Comparison of ENCODE assay signal across 12 cellular contexts in genomic region chr16:71255721-71256120, GRCh38. TPM values are rescaled to one million over a fixed set of nuclear protein-coding genes. Genes with fewer than 3 reads are reported as not detected.
DNase-seq lines count a peak whose midpoint lies in the region; ATAC-seq and TF ChIP-seq lines count a peak whose summit lies in the region.
"Had no signal": no experiment of that assay in that cellular context is flagged by ENCODE, and none has a peak within 500 bp of the region (broad histone marks: within the 10 kb centered on the region; RNA-seq: fewer than 3 reads in every experiment).

No MANE protein-coding gene starts in this region.

- H4K91ac ChIP-seq in H9 (ENCODE audit: insufficient read length, low read depth, low read length) = no peak overlapping the region

- no peak overlapping the region for H4K8ac ChIP-seq in H9 (replicated peaks; ENCODE audit: insufficient read length, low read depth, low read length)

- no peaks in the 10 kb centered on the region for H3K27me3 Mint-ChIP-seq in H9 (ENCODE audit: low read depth)

- peaks cover 4% of the 10 kb centered on the region; the same call in 1 of the 2 replicates for H3K4me1 ChIP-seq in H9 (ENCODE audit: insufficient read depth, low read length)
- H3K4me1 ChIP-seq: Peyer's patch, stomach had no signal

- no peak overlapping the region for H3K27ac ChIP-seq in H9 (ENCODE audit: insufficient read length, low read depth, low read length)
- H3K27ac ChIP-seq: stomach had no signal

- H3K4me3 ChIP-seq in skeletal muscle cell (ENCODE audit: low read depth, low read length) = no peak overlapping the region
- H3K4me3 ChIP-seq: Peyer's patch, stomach had no signal

- H3K18ac ChIP-seq in H9 (ENCODE audit: insufficient read length, low read depth, low read length) = peak overlapping the region; percentile 75

- H3K79me1 ChIP-seq in H9 (ENCODE audit: insufficient read depth, low read depth, low read length, poor library complexity, severe bottlenecking) = no peaks in the 10 kb centered on the region

- no peaks in the 10 kb centered on the region for H4K20me1 ChIP-seq in H9 (ENCODE audit: control insufficient read depth, insufficient read depth, insufficient read length)

- H3K9me3 ChIP-seq in H9 (ENCODE audit: control insufficient read depth, low read depth, low read length) = no peaks in the 10 kb centered on the region
- H3K9me3 ChIP-seq: Peyer's patch, stomach had no signal

- no peak overlapping the region for H3K4me3 Mint-ChIP-seq in H9
- H3K4me3 Mint-ChIP-seq: CD4-positive, alpha-beta memory T cell; WTC11 had no signal

- no peak overlapping the region for H3K23ac ChIP-seq in H9 (ENCODE audit: insufficient read length, low read depth, low read length)

- no peak overlapping the region for H3K56ac ChIP-seq in H9 (ENCODE audit: insufficient read length, low read depth, low read length)

- no peak for DNase-seq in H9
- peak; percentile 10 to 21 for DNase-seq in SHP77 (lab: John Stamatoyannopoulos, UW)
- DNase-seq in left kidney (ENCODE audit: low read depth, low spot score) = peak; percentile 27
- peak; percentile 25 for DNase-seq in skeletal muscle cell (ENCODE audit: low read depth)
- no peak for DNase-seq in T-helper 1 cell
- no peak for DNase-seq in NCI-H187 treated with DMSO at 0.1 percent for 48 hours (lab: John Stamatoyannopoulos, UW)
- DNase-seq: CD4-positive, alpha-beta memory T cell; KG1; Peyer's patch; stomach had no signal

- no peak overlapping the region for H2BK20ac ChIP-seq in H9 (ENCODE audit: low read depth, low read length, poor library complexity, severe bottlenecking)

- no peak overlapping the region for H3K14ac ChIP-seq in H9 (ENCODE audit: insufficient read depth, low read length)

- H3K4ac ChIP-seq in H9 (ENCODE audit: low read depth, low read length) = no peak overlapping the region

- no peak overlapping the region for H2BK15ac ChIP-seq in H9 (ENCODE audit: low read depth, low read length)

- H3K9me3 Mint-ChIP-seq in H9 = no peaks in the 10 kb centered on the region
- H3K9me3 Mint-ChIP-seq: WTC11 had no signal

- H2BK5ac ChIP-seq in H9 (ENCODE audit: insufficient read length, low read length) = no peak overlapping the region

- no peaks in the 10 kb centered on the region for H3K23me2 ChIP-seq in H9 (ENCODE audit: insufficient read length, low read depth, low read length, poor library complexity, severe bottlenecking)

- H4K5ac ChIP-seq in H9 (ENCODE audit: insufficient read length, low read depth, low read length) = no peak overlapping the region

- WGBS in H9 (ENCODE audit: extremely low coverage, insufficient read length, low lambda C conversion rate) = no CpG with 5 or more reads among the region's 6 CpGs

- H2BK120ac ChIP-seq in H9 (ENCODE audit: low read depth, low read length, poor library complexity, severe bottlenecking) = no peak overlapping the region

- no peak overlapping the region for H2AK5ac ChIP-seq in H9 (ENCODE audit: insufficient read length, low read length)

- no peaks in the 10 kb centered on the region for H3K27me3 ChIP-seq in H9 (ENCODE audit: insufficient read depth, low read length)
- H3K27me3 ChIP-seq: Peyer's patch, stomach had no signal

- H3K4me2 ChIP-seq in H9 (ENCODE audit: insufficient read depth, insufficient read length, low read length) = no peak overlapping the region

- peak overlapping the region in 1 of 3 experiments; percentile 24; a peak in 1 of 7 replicates for H3K27ac Mint-ChIP-seq in H9
- H3K27ac Mint-ChIP-seq: CD4-positive, alpha-beta memory T cell had no signal

- no peak overlapping the region for H2AFZ ChIP-seq in H9 (ENCODE audit: low read length)

- H3K36me3 Mint-ChIP-seq in H9 (ENCODE audit: insufficient read depth in 1 of 3, low read depth in 3 of 3) = no peaks in the 10 kb centered on the region
- H3K36me3 Mint-ChIP-seq: CD4-positive, alpha-beta memory T cell; WTC11 had no signal

- no peaks in the 10 kb centered on the region for H3K79me2 ChIP-seq in H9 (ENCODE audit: insufficient read depth, low read length)

- no peak for ATAC-seq in HG03460 (IDR thresholded peaks at IDR 0.05; ENCODE audit: unreplicated experiment)

- H2BK12ac ChIP-seq in H9 (ENCODE audit: insufficient read length, low read depth, low read length) = no peak overlapping the region

- H3K9ac ChIP-seq in H9 (ENCODE audit: extremely low read depth, insufficient read length, low read length) = no peak overlapping the region

- H3K4me1 Mint-ChIP-seq in H9 = peaks cover 16 to 17% of the 10 kb centered on the region in 2 experiments
- H3K4me1 Mint-ChIP-seq: CD4-positive, alpha-beta memory T cell had no signal

- TF ChIP-seq CTCF in H9 (conservative IDR thresholded peaks at IDR 0.05) = no peak

- H3T11ph ChIP-seq in H9 (ENCODE audit: low read length) = no peak overlapping the region

RNA-seq across cellular contexts. Expression of gene HYDIN, which starts 25.2 kb away (rescaled TPM):
- 1.1 and 1.7 TPM in 2 replicates for total RNA-seq in H9 (2021)
- total RNA-seq: CD4-positive, alpha-beta memory T cell had no signal

RNA-seq across cellular contexts. Expression of gene CMTR2, which starts 33.5 kb away (rescaled TPM):
- 13.6 and 15.5 TPM in 2 replicates for total RNA-seq in H9 (2021)

Comparison
In these comparisons a context has a peak if more than half of its experiments do, and no peak if none do; other contexts are left out.
1. DNase-seq: peak in SHP77 (2 of 2), left kidney (single experiment) and skeletal muscle cell (single experiment); none in H9 (single experiment), T-helper 1 cell (0 of 5) and NCI-H187 treated with DMSO at 0.1 percent for 48 hours (single experiment).